ENCODE assay signal across 8 cellular contexts in genomic region chr2:67322361-67323001, GRCh38.
DNase-seq lines count a peak whose midpoint lies in the region; ATAC-seq and TF ChIP-seq lines count a peak whose summit lies in the region.

No MANE protein-coding gene starts in this region.

- no peak overlapping the region for H3K4me3 ChIP-seq in mammary epithelial cell (replicated peaks in 1 of 3; ENCODE audit: insufficient read depth in 1 of 3, low read depth in 2 of 3, low read length in 3 of 3)
- no peak overlapping the region for H3K4me3 ChIP-seq in right lobe of liver

- no peaks in the 10 kb centered on the region for H4K20me1 ChIP-seq in mammary epithelial cell (ENCODE audit: insufficient read depth, low read length)

- H3K36me3 ChIP-seq in mammary epithelial cell (ENCODE audit: insufficient read depth, low read length) (no peaks in the 10 kb centered on the region), right lobe of liver (no peaks in the 10 kb centered on the region)

- no peak overlapping the region for H3K4me2 ChIP-seq in mammary epithelial cell (ENCODE audit: insufficient read depth, low read depth, low read length)

- ATAC-seq in right lobe of liver (peak; percentile 25 to 70 (median 52)), GM18873 (IDR thresholded peaks at IDR 0.05; ENCODE audit: low FRiP score, unreplicated experiment) (no peak)

- TF ChIP-seq CTCF in mammary epithelial cell (conservative IDR thresholded peaks at IDR 0.05 in 1 of 2, IDR thresholded peaks at IDR 0.05 in 1 of 2; ENCODE audit: extremely low read depth in 1 of 2, insufficient read depth in 1 of 2, low read depth in 1 of 2, low read length in 2 of 2): peak; percentile 82 to 87
- TF ChIP-seq CTCF in right lobe of liver (IDR thresholded peaks at IDR 0.05): peak in 2 of 4 donors; percentile 17 to 30

- dilution Hi-C loops in mammary epithelial cell (cut with HindIII; ENCODE audit: low sequenced_read_pairs): no loop called here

- no peak for TF ChIP-seq POLR2A in right lobe of liver (IDR thresholded peaks at IDR 0.05)

- H3K4me1 ChIP-seq in mammary epithelial cell (ENCODE audit: insufficient read depth, low read length) (peaks cover 3% of the 10 kb centered on the region), right lobe of liver (no peaks in the 10 kb centered on the region)

- WGBS in mammary epithelial cell (ENCODE audit: low coverage, missing lambda C conversion rate): 33% methylated on average over 3 of the region's 3 CpGs
- WGBS in right lobe of liver (ENCODE audit: insufficient coverage, low coverage, low lambda C conversion rate, missing lambda C conversion rate): 55% methylated on average over 3 of the region's 3 CpGs

- intact Hi-C loops in mammary epithelial cell (cut with micrococcal nuclease) (loop anchor here (1.0 to 10.0 kb wide), 10 partner anchors 32 to 1600 kb away; no protein-coding TSS in a partner anchor), right lobe of liver (cut with DNase I) (no loop called here)

- no peaks in the 10 kb centered on the region for H3K79me2 ChIP-seq in mammary epithelial cell (ENCODE audit: insufficient read depth, low read length)

- H3K9me3 ChIP-seq in mammary epithelial cell (replicated peaks; ENCODE audit: insufficient read depth, low read length) (no peaks in the 10 kb centered on the region), right lobe of liver (no peaks in the 10 kb centered on the region)

- in situ Hi-C loops in mammary epithelial cell (cut with MboI; ENCODE audit: low sequenced_read_pairs in 2 of 2): loop anchor here (25.0 kb wide), 2 partner anchors 735 to 885 kb away; partner anchors contain the start of gene MEIS1 (in 2 of the 2)

- peak overlapping the region; percentile 55 for H2AFZ ChIP-seq in mammary epithelial cell (ENCODE audit: low read depth, low read length)

- no TSS peak for BruUV-seq in mammary epithelial cell (replicated peaks; lab: Mats Ljungman, UMichigan)

- H3K27ac ChIP-seq in mammary epithelial cell (ENCODE audit: insufficient read depth, low read depth, low read length): no peak overlapping the region
- H3K27ac ChIP-seq in right lobe of liver: no peak overlapping the region

- no peak overlapping the region for H3K9ac ChIP-seq in mammary epithelial cell (ENCODE audit: insufficient read depth, low read length)

- peak; percentile 80 for DNase-seq in ELR (ENCODE audit: low read depth)
- DNase-seq in NCI-H2081 treated with DMSO at 0.1 percent for 48 hours (lab: John Stamatoyannopoulos, UW): peak; percentile 36
- peak; percentile 73 for DNase-seq in mammary epithelial cell
- no peak for DNase-seq in right lobe of liver
- no peak for DNase-seq in mesenteric fat pad (ENCODE audit: low spot score)
- no peak for DNase-seq in activated CD4-positive, alpha-beta T cell treated with anti-CD3 and anti-CD28 coated beads for 4 hours
- DNase-seq in stimulated activated naive CD4-positive, alpha-beta T cell treated with Interleukin-2 at 50 U/mL for 16 hours (lab: John Stamatoyannopoulos, UW): no peak

- H3K27me3 ChIP-seq in mammary epithelial cell (ENCODE audit: insufficient read depth, low read length): no peaks in the 10 kb centered on the region
- no peaks in the 10 kb centered on the region for H3K27me3 ChIP-seq in right lobe of liver

- CTCF ChIA-PET in mammary epithelial cell (lab: Charles Lee; ENCODE audit: low non-redundant PET): no interaction called here

Comparison
In these comparisons a context has a peak if more than half of its experiments do, and no peak if none do; other contexts are left out.
1. DNase-seq: peak in ELR (single experiment), NCI-H2081 treated with DMSO at 0.1 percent for 48 hours (single experiment) and mammary epithelial cell (single experiment); none in right lobe of liver (0 of 3), mesenteric fat pad (single experiment), activated CD4-positive, alpha-beta T cell treated with anti-CD3 and anti-CD28 coated beads for 4 hours (0 of 2) and stimulated activated naive CD4-positive, alpha-beta T cell treated with Interleukin-2 at 50 U/mL for 16 hours (single experiment).